ENCODE assay signal across 25 cellular contexts in the genomic region with DNA sequence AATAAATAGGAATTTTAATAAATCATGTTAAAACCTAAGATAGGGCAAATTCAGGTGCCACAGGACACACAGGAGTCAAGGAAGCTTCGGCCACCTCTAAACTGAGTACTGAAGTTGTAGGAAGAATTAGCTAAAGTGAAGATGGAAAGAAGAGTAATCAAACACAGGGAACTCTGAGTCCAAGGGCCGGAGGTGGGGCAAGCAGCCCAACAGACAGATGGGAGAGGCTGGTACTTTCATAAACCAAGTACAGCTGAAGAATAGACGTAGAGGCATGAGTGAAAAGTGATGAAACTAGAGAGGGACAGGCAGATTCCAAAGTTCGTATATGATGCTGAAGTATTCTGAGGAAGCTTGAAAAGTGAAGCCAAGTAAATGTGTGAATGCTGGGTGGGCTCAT.
"Had no signal": no experiment of that assay in that cellular context is flagged by ENCODE, and none has a peak within 500 bp of the region (broad histone marks: within the 10 kb centered on the region; RNA-seq: fewer than 3 reads in every experiment).

No MANE protein-coding gene starts in this region.

- H3K27ac ChIP-seq: breast epithelium, left lung, neural progenitor cell, suprapubic skin, upper lobe of left lung had no signal

- H3K4me1 Mint-ChIP-seq: activated CD4-positive, alpha-beta memory T cell treated with anti-CD3 and anti-CD28 coated beads, Interleukin-2, amount 10 ng/mL, durations not matched to agents 7 days and 5 days; neural progenitor cell had no signal

- H3K4me3 Mint-ChIP-seq: activated CD4-positive, alpha-beta memory T cell treated with anti-CD3 and anti-CD28 coated beads, Interleukin-2, amount 10 ng/mL, durations not matched to agents 7 days and 5 days; activated CD8-positive, alpha-beta memory T cell treated with anti-CD3 and anti-CD28 coated beads, Interleukin-2, amount 10 ng/mL, durations not matched to agents 7 days and 5 days; activated naive CD4-positive, alpha-beta T cell treated with anti-CD3 and anti-CD28 coated beads, Interleukin-2, amount 50 U/mL, for 24 hours; neural progenitor cell; stimulated activated naive CD8-positive, alpha-beta T cell treated with anti-CD3 and anti-CD28 coated beads, Interleukin-15, amount 100 ng/mL, for 72 hours; T-cell had no signal

- H3K27ac Mint-ChIP-seq: activated CD4-positive, alpha-beta memory T cell treated with anti-CD3 and anti-CD28 coated beads, Interleukin-2, amount 10 ng/mL, durations not matched to agents 7 days and 5 days; activated CD8-positive, alpha-beta memory T cell treated with anti-CD3 and anti-CD28 coated beads, Interleukin-2, amount 10 ng/mL, durations not matched to agents 7 days and 5 days; activated naive CD4-positive, alpha-beta T cell treated with anti-CD3 and anti-CD28 coated beads, Interleukin-2, amount 50 U/mL, for 24 hours; neural progenitor cell; progenitor cell of endocrine pancreas had no signal

- FAIRE-seq: astrocyte had no signal

- H3K9me3 Mint-ChIP-seq: activated CD4-positive, alpha-beta memory T cell treated with anti-CD3 and anti-CD28 coated beads, Interleukin-2, amount 10 ng/mL, durations not matched to agents 7 days and 5 days; activated naive CD4-positive, alpha-beta T cell treated with anti-CD3 and anti-CD28 coated beads, Interleukin-2, amount 50 U/mL, for 24 hours; neural progenitor cell; stimulated activated naive CD8-positive, alpha-beta T cell treated with anti-CD3 and anti-CD28 coated beads, Interleukin-15, amount 100 ng/mL, for 72 hours; T-cell had no signal

- H3K4me3 ChIP-seq: breast epithelium, left lung, neural progenitor cell, smooth muscle cell, suprapubic skin, upper lobe of left lung had no signal

- ATAC-seq: activated CD8-positive, alpha-beta memory T cell treated with anti-CD3 and anti-CD28 coated beads, Interleukin-2, amount 10 ng/mL, durations not matched to agents 7 days and 5 days; left lung; naive thymus-derived CD4-positive, alpha-beta T cell; right cardiac atrium; SK-N-SH treated with all-trans-retinoic acid at 6 μM for 48 hours; stimulated activated naive CD8-positive, alpha-beta T cell treated with anti-CD3 and anti-CD28 coated beads, Interleukin-15, amount 100 ng/mL, for 72 hours; T-cell had no signal

- H3K36me3 ChIP-seq: breast epithelium, left lung, neural progenitor cell, suprapubic skin, upper lobe of left lung had no signal

- H3K27me3 ChIP-seq: breast epithelium, left lung, neural progenitor cell, suprapubic skin, upper lobe of left lung had no signal

- DNase-seq: activated CD4-positive, alpha-beta memory T cell treated with anti-CD3 and anti-CD28 coated beads, Interleukin-2, amount 10 ng/mL, durations not matched to agents 7 days and 5 days; activated CD4-positive, alpha-beta T cell treated with anti-CD3 and anti-CD28 coated beads for 48 hours; activated CD4-positive, CD25-positive, alpha-beta regulatory T cell; activated CD8-positive, alpha-beta memory T cell treated with anti-CD3 and anti-CD28 coated beads, Interleukin-2, amount 10 ng/mL, durations not matched to agents 7 days and 5 days; activated T-cell treated with anti-CD3 and anti-CD28 coated beads, Interleukin-2, amount 50 U/mL, for 1 hour; foreskin melanocyte; glutamatergic neuron; hippocampal formation; islet precursor cell; left lung; stimulated activated CD4-positive, alpha-beta T cell treated with anti-CD3 and anti-CD28 coated beads, Interleukin-4, amount 100 ng/mL, for 1 hour; stimulated activated naive CD8-positive, alpha-beta T cell treated with anti-CD3 and anti-CD28 coated beads, Interleukin-15, amount 100 ng/mL, for 72 hours; T-helper 9 cell; upper lobe of left lung had no signal

- H3K9me3 ChIP-seq: breast epithelium, left lung, suprapubic skin, upper lobe of left lung had no signal

- H3K36me3 Mint-ChIP-seq: activated CD8-positive, alpha-beta memory T cell treated with anti-CD3 and anti-CD28 coated beads, Interleukin-2, amount 10 ng/mL, durations not matched to agents 7 days and 5 days; neural progenitor cell had no signal

- H3K4me1 ChIP-seq: left lung, neural progenitor cell had no signal

- H3K27me3 Mint-ChIP-seq: activated CD4-positive, alpha-beta memory T cell treated with anti-CD3 and anti-CD28 coated beads, Interleukin-2, amount 10 ng/mL, durations not matched to agents 7 days and 5 days; activated CD8-positive, alpha-beta memory T cell treated with anti-CD3 and anti-CD28 coated beads, Interleukin-2, amount 10 ng/mL, durations not matched to agents 7 days and 5 days; activated naive CD4-positive, alpha-beta T cell treated with anti-CD3 and anti-CD28 coated beads, Interleukin-2, amount 50 U/mL, for 24 hours; naive thymus-derived CD4-positive, alpha-beta T cell; progenitor cell of endocrine pancreas; stimulated activated naive CD8-positive, alpha-beta T cell treated with anti-CD3 and anti-CD28 coated beads, Interleukin-15, amount 100 ng/mL, for 72 hours; T-cell had no signal
